In genomic region chr13:79456656-79457365, GRCh38 we compare ENCODE assay signal across 21 cellular contexts. TPM values are rescaled to one million over a fixed set of nuclear protein-coding genes. Genes with fewer than 3 reads are reported as not detected.
DNase-seq lines count a peak whose midpoint lies in the region; ATAC-seq, FAIRE-seq and TF ChIP-seq lines count a peak whose summit lies in the region.
"Had no signal": no experiment of that assay in that cellular context is flagged by ENCODE, and none has a peak within 500 bp of the region (broad histone marks: within the 10 kb centered on the region; RNA-seq: fewer than 3 reads in every experiment).

No MANE protein-coding gene starts in this region.

- in situ Hi-C loops in K562 (cut with MboI): no loop called here

- CTCF ChIA-PET in K562 (lab: Yijun Ruan, JAX; ENCODE audit: low intra/inter-chr PET ratio): no interaction called here

- 17% methylated on average over 1 of the region's 1 CpG for WGBS in K562 (ENCODE audit: insufficient coverage, low coverage, missing lambda C conversion rate)

- ATAC-seq in GM18519 (IDR thresholded peaks at IDR 0.05; ENCODE audit: low FRiP score, unreplicated experiment): peak; percentile 1
- ATAC-seq in GM19463 (IDR thresholded peaks at IDR 0.05; ENCODE audit: unreplicated experiment): peak; percentile 8
- peak; percentile 18 for ATAC-seq in HG03025 (IDR thresholded peaks at IDR 0.05; ENCODE audit: low FRiP score, unreplicated experiment)
- ATAC-seq in K562: no peak
- no peak for ATAC-seq in GM19397 (IDR thresholded peaks at IDR 0.05; ENCODE audit: unreplicated experiment)
- no peak for ATAC-seq in HG02981 (IDR thresholded peaks at IDR 0.05; ENCODE audit: unreplicated experiment)
- ATAC-seq: gastroesophageal sphincter, left colon, T-helper 17 cell had no signal

- H3K36me3 ChIP-seq in K562 (ENCODE audit: control insufficient read depth, insufficient read depth, low read length): no peaks in the 10 kb centered on the region
- H3K36me3 ChIP-seq: gastroesophageal sphincter had no signal

- no peak for TF ChIP-seq CTCF in K562 (IDR thresholded peaks at IDR 0.05 in 2 of 3, conservative IDR thresholded peaks at IDR 0.05 in 1 of 3; ENCODE audit: insufficient read depth in 2 of 3, low read depth in 1 of 3, low read length in 3 of 3)

- H3K27me3 ChIP-seq in K562 (ENCODE audit: control insufficient read depth in 2 of 2, insufficient read depth in 2 of 2, low read length in 2 of 2): no peaks in the 10 kb centered on the region

- H4K20me1 ChIP-seq in K562 (replicated peaks; ENCODE audit: control insufficient read depth, insufficient read depth, low read length): no peaks in the 10 kb centered on the region

- peaks cover 0 to 10% of the 10 kb centered on the region in 2 experiments; a peak in 2 of 5 replicates for H3K4me1 ChIP-seq in K562 (replicated peaks in 1 of 2; ENCODE audit: control insufficient read depth in 2 of 2, insufficient read depth in 2 of 2, low read length in 2 of 2)
- H3K4me1 ChIP-seq: gastroesophageal sphincter had no signal

- intact Hi-C loops in K562 (cut with micrococcal nuclease): no loop called here

- no peak overlapping the region for H3K4me3 ChIP-seq in K562
- H3K4me3 ChIP-seq: gastroesophageal sphincter had no signal

- no peak overlapping the region for H2AFZ ChIP-seq in K562 (ENCODE audit: low read depth, low read length)

- TF ChIP-seq RAD21 in K562 (CRISPR knock-in tag; conservative IDR thresholded peaks at IDR 0.05 in 1 of 2, IDR thresholded peaks at IDR 0.05 in 1 of 2): no peak

- H3K27ac ChIP-seq in K562 (ENCODE audit: extremely low read depth, low read depth, low read length): no peak overlapping the region
- H3K27ac ChIP-seq: gastroesophageal sphincter had no signal

- BruUV-seq in K562 (replicated peaks; lab: Mats Ljungman, UMichigan): no TSS peak

- H3K79me2 ChIP-seq in K562 (ENCODE audit: control insufficient read depth, insufficient read depth, low read length): no peaks in the 10 kb centered on the region

- DNase-seq in K562 (ENCODE audit: extremely low read depth in 1 of 4, low spot score in 3 of 4): no peak
- DNase-seq in amniotic stem cell (lab: John Stamatoyannopoulos, UW): no peak
- DNase-seq in stimulated activated CD4-positive, alpha-beta T cell treated with anti-CD3 and anti-CD28 coated beads, Interleukin-12 subunit alpha, Interleukin-12 subunit beta, amount 100 ng/mL, for 4 hours: no peak
- DNase-seq: activated B cell treated with CpG ODN at 0.5 μM for 24 hours; activated naive CD4-positive, alpha-beta T cell treated with anti-CD3 and anti-CD28 coated beads, Interleukin-2, amount 50 U/mL, for 16 hours; CD8-positive, alpha-beta memory T cell; DMS79 treated with DMSO at 0.1 percent for 48 hours; left colon; NCI-H1105 treated with DMSO at 0.1 percent for 48 hours; NCI-H774; stimulated activated CD4-positive, alpha-beta T cell treated with anti-CD3 and anti-CD28 coated beads, Interleukin-4, amount 100 ng/mL, for 1 hour; T-helper 17 cell had no signal

- TF ChIP-seq EP300 in K562 (IDR thresholded peaks at IDR 0.05; ENCODE audit: low read length): no peak

- FAIRE-seq in K562 (lab: Jason Lieb, UNC): no peak
- FAIRE-seq: bronchial epithelial cell, GM18507, H1 had no signal

- TF ChIP-seq POLR2A in K562 (conservative IDR thresholded peaks at IDR 0.05): no peak

- no peaks in the 10 kb centered on the region; the same call in 1 of the 2 replicates for H3K9me3 ChIP-seq in K562 (replicated peaks; ENCODE audit: control insufficient read depth, insufficient read depth, low read depth, low read length)
- H3K9me3 ChIP-seq: gastroesophageal sphincter had no signal

- no peak overlapping the region for H3K4me2 ChIP-seq in K562 (ENCODE audit: insufficient read depth, low read length)

- POLR2A ChIA-PET in K562 (lab: Yijun Ruan, JAX): no interaction called here

- H3K9ac ChIP-seq in K562 (ENCODE audit: insufficient read depth in 1 of 2, low read depth in 2 of 2, low read length in 2 of 2): no peak overlapping the region

- no peaks in the 10 kb centered on the region for H3K9me1 ChIP-seq in K562 (ENCODE audit: control insufficient read depth, insufficient read depth, low read length)

TF ChIP-seq in K562, 482 proteins besides CTCF, POLR2A, EP300 and RAD21:
- TF ChIP-seq HDAC3 (IDR thresholded peaks at IDR 0.05; ENCODE audit: borderline replicate concordance, partially characterized antibody): no peak
- no peak for TF ChIP-seq ZNF354B (CRISPR knock-in tag; IDR thresholded peaks at IDR 0.05)
- peak; percentile 72 for TF ChIP-seq RBM25 (IDR thresholded peaks at IDR 0.05; ENCODE audit: low read depth, low read length, severe bottlenecking)

RNA-seq across cellular contexts. Expression of gene NDFIP2, which starts 24.1 kb away (rescaled TPM):
- total RNA-seq in K562 (2011; cell fraction: chromatin; rRNA removed; ENCODE audit: low replicate concordance): 18.0 and 21.1 TPM in 2 replicates
- 16.7 and 22.9 TPM in 2 replicates for total RNA-seq in K562 (2011; cell fraction: nucleolus; rRNA removed)
- 19.9 and 25.2 TPM in 2 replicates for total RNA-seq in K562 (2011; cell fraction: nucleoplasm; rRNA removed)
- total RNA-seq in K562 (2014; rRNA removed) (13.4 and 15.3 TPM in 2 replicates), K562 (2014; rRNA removed; fragmentation: Illumina TruSeq; extraction: Trizol) (34.2 and 38.5 TPM in 2 replicates), K562 (2015; rRNA removed; fragmentation: Illumina TruSeq; extraction: Trizol) (24.8 and 27.8 TPM in 2 replicates), K562 (2021) (36.4 and 36.6 TPM in 2 replicates)
- polyA plus RNA-seq in K562 (2011; rRNA removed) (53.7 and 54.4 TPM in 2 replicates), K562 (2014; fragmentation: Illumina TruSeq; extraction: Trizol) (25.6 and 28.6 TPM in 2 replicates), K562 (2014; fragmentation: Nextera tagmentation; extraction: Ambion mirVana) (10 to 100 TPM; 25.3 to 25.6 TPM), K562 (2014; rRNA removed) (22.5 and 23.6 TPM in 2 replicates)
- polyA plus RNA-seq in K562 (2011; cell fraction: cytosol; rRNA removed): 26.4 and 30.2 TPM in 2 replicates
- 15.2 and 17.7 TPM in 2 replicates for polyA plus RNA-seq in K562 (2011; cell fraction: nucleus; rRNA removed)
- polyA plus RNA-seq in K562 (2012): 33.0 and 34.7 TPM in 2 replicates
- 34.7 and 35.1 TPM in 2 replicates for polyA minus RNA-seq in K562 (2011; rRNA and poly(A)+ RNA removed)
- polyA minus RNA-seq in K562 (2011; cell fraction: cytosol; rRNA and poly(A)+ RNA removed): 24.1 and 25.0 TPM in 2 replicates
- 12.5 and 25.8 TPM in 2 replicates for polyA minus RNA-seq in K562 (2011; cell fraction: nucleus; rRNA and poly(A)+ RNA removed)

RNA-seq across cellular contexts. Expression of gene RBM26, which starts 50.8 kb away (rescaled TPM):
- total RNA-seq in K562 (2011; cell fraction: chromatin; rRNA removed; ENCODE audit: low replicate concordance): 33.4 and 118 TPM in 2 replicates
- total RNA-seq in K562 (2011; cell fraction: nucleolus; rRNA removed): 15.3 and 21.4 TPM in 2 replicates
- 51.2 and 76.0 TPM in 2 replicates for total RNA-seq in K562 (2011; cell fraction: nucleoplasm; rRNA removed)
- total RNA-seq in K562 (2014; rRNA removed) (17.3 and 18.8 TPM in 2 replicates), K562 (2014; rRNA removed; fragmentation: Illumina TruSeq; extraction: Trizol) (35.0 and 39.7 TPM in 2 replicates), K562 (2015; rRNA removed; fragmentation: Illumina TruSeq; extraction: Trizol) (37.9 and 42.2 TPM in 2 replicates), K562 (2021) (30.2 and 31.7 TPM in 2 replicates)
- polyA plus RNA-seq in K562 (2011; rRNA removed) (21.6 and 26.4 TPM in 2 replicates), K562 (2014; fragmentation: Illumina TruSeq; extraction: Trizol) (29.4 and 42.4 TPM in 2 replicates), K562 (2014; fragmentation: Nextera tagmentation; extraction: Ambion mirVana) (10 to 100 TPM; 10.0 to 10.1 TPM), K562 (2014; rRNA removed) (24.1 and 24.9 TPM in 2 replicates)
- polyA plus RNA-seq in K562 (2011; cell fraction: cytosol; rRNA removed): 5.0 and 8.4 TPM in 2 replicates
- 47.1 and 53.8 TPM in 2 replicates for polyA plus RNA-seq in K562 (2011; cell fraction: nucleus; rRNA removed)
- polyA plus RNA-seq in K562 (2012): 15.4 and 18.7 TPM in 2 replicates
- 24.0 and 29.6 TPM in 2 replicates for polyA minus RNA-seq in K562 (2011; rRNA and poly(A)+ RNA removed)
- 8.9 and 9.5 TPM in 2 replicates for polyA minus RNA-seq in K562 (2011; cell fraction: cytosol; rRNA and poly(A)+ RNA removed)
- polyA minus RNA-seq in K562 (2011; cell fraction: nucleus; rRNA and poly(A)+ RNA removed): 34.6 and 62.4 TPM in 2 replicates

Comparison
In these comparisons a context has a peak if more than half of its experiments do, and no peak if none do; other contexts are left out.
1. ATAC-seq: peak in GM18519 (single experiment), GM19463 (single experiment) and HG03025 (single experiment); none in K562 (single experiment), GM19397 (single experiment) and HG02981 (single experiment).